ENCODE assay signal across 19 cellular contexts in the genomic region with DNA sequence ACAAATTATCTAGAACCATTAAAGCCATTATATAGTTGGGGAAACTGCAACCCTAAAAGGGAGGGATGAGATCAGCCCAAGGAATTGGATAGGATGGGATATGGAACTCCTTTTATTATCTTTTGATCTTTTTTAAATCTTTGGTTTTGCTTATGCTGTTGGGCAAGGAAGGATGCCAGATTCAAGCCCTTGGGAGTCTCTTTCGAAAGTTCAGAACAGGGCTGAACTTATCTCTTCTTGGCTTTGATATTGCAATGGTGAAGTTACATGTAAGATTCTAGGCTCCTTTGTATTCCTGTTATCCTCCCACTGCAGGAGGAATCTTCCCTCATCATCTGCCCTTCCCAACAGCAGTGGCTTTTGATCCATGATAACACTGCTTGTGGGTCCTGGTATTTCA. TPM values are rescaled to one million over a fixed set of nuclear protein-coding genes. Genes with fewer than 3 reads are reported as not detected.
"Had no signal": no experiment of that assay in that cellular context is flagged by ENCODE, and none has a peak within 500 bp of the region (broad histone marks: within the 10 kb centered on the region; RNA-seq: fewer than 3 reads in every experiment).

No MANE protein-coding gene starts in this region.

- H3K4me1 ChIP-seq: thyroid gland had no signal

- H3K9me3 Mint-ChIP-seq: activated naive CD4-positive, alpha-beta T cell treated with anti-CD3 and anti-CD28 coated beads, Interleukin-2, amount 50 U/mL, for 72 hours; brain; memory B cell; neural crest cell had no signal

- H3K4me3 ChIP-seq: hepatocyte, thyroid gland had no signal

- H3K4me3 Mint-ChIP-seq: activated CD4-positive, alpha-beta T cell treated with anti-CD3 and anti-CD28 coated beads for 36 hours; brain; memory B cell; neural crest cell had no signal

- H3K27ac ChIP-seq: hepatocyte, thyroid gland had no signal

- H3K27ac Mint-ChIP-seq: activated CD4-positive, alpha-beta T cell treated with anti-CD3 and anti-CD28 coated beads for 36 hours; activated naive CD4-positive, alpha-beta T cell treated with anti-CD3 and anti-CD28 coated beads, Interleukin-2, amount 50 U/mL, for 72 hours; brain; progenitor cell of endocrine pancreas had no signal

- DNase-seq: activated CD4-positive, alpha-beta T cell treated with anti-CD3 and anti-CD28 coated beads, Interleukin-2, amount 50 U/mL, for 48 hours; activated gamma-delta T cell treated with Interleukin-2 at 50 U/mL for 16 hours; caudate nucleus; stimulated activated CD4-positive, alpha-beta T cell treated with anti-CD3 and anti-CD28 coated beads, Interleukin-15, amount 100 ng/mL, for 24 hours; stimulated activated CD4-positive, alpha-beta T cell treated with anti-CD3 and anti-CD28 coated beads, Interleukin-4, amount 100 ng/mL, for 1 hour; SW 1271; T-helper 2 cell; thyroid gland had no signal

- H3K4me2 ChIP-seq: hepatocyte had no signal

- H2AFZ ChIP-seq: hepatocyte had no signal

- H3K9me3 ChIP-seq: thyroid gland had no signal

- H3K27me3 ChIP-seq: hepatocyte, thyroid gland had no signal

- H3K79me2 ChIP-seq: hepatocyte had no signal

RNA-seq across cellular contexts. Expression of a gene that starts 10.0 kb away (rescaled TPM):
- total RNA-seq: glomerular endothelial cell, mononuclear cell had no signal

RNA-seq across cellular contexts. Expression of a gene that starts 26.5 kb away (rescaled TPM):
- total RNA-seq: activated CD4-positive, alpha-beta T cell treated with anti-CD3 and anti-CD28 coated beads for 36 hours; activated naive CD4-positive, alpha-beta T cell treated with anti-CD3 and anti-CD28 coated beads, Interleukin-2, amount 50 U/mL, for 72 hours; neural crest cell; subcutaneous adipose tissue; thyroid gland; ureter had no signal
